1 cellular context compared by ENCODE assay signal in the genomic region with DNA sequence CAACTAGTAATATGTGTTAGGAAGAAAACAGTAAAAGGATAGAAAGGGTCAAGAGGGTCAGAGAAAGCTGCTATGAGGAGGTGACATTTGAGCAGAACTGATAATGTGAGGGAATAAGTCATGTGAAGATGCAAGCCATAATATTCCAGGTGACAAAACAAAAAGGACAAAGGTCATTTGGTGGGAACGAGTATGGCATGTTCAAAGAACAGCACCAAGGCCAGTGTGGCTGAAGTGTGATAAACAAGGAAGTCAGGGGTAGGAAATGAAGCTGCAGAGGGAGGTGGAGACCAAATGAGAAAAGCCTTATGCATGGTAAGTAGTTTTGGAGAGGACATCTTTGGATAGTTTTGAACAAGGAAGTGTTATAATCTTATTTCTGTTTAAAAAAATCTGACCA.
TF ChIP-seq lines count a peak whose summit lies in the region.

No MANE protein-coding gene starts in this region.

TF ChIP-seq in HepG2, 621 proteins besides CTCF, POLR2A, EP300 and RAD21 (continued from another document and continues in another):
- TF ChIP-seq, protein P1, sequence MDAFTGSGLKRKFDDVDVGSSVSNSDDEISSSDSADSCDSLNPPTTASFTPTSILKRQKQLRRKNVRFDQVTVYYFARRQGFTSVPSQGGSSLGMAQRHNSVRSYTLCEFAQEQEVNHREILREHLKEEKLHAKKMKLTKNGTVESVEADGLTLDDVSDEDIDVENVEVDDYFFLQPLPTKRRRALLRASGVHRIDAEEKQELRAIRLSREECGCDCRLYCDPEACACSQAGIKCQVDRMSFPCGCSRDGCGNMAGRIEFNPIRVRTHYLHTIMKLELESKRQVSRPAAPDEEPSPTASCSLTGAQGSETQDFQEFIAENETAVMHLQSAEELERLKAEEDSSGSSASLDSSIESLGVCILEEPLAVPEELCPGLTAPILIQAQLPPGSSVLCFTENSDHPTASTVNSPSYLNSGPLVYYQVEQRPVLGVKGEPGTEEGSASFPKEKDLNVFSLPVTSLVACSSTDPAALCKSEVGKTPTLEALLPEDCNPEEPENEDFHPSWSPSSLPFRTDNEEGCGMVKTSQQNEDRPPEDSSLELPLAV (CRISPR knock-in tag; conservative IDR thresholded peaks at IDR 0.05; ENCODE audit: low read depth): no peak
- TF ChIP-seq YEATS4 (CRISPR knock-in tag; IDR thresholded peaks at IDR 0.05; ENCODE audit: borderline replicate concordance) (peak; percentile 28; the same call in 1 of the 2 replicates), NCOA2 (CRISPR knock-in tag; IDR thresholded peaks at IDR 0.05) (peak; percentile 82), KLF6 (CRISPR knock-in tag; IDR thresholded peaks at IDR 0.05) (no peak), ZNF441 (CRISPR knock-in tag; IDR thresholded peaks at IDR 0.05; ENCODE audit: borderline replicate concordance) (peak; percentile 44; the same call in 1 of the 2 replicates), RXRB (CRISPR knock-in tag; IDR thresholded peaks at IDR 0.05; ENCODE audit: borderline replicate concordance) (peak; percentile 87), ERF (CRISPR knock-in tag; IDR thresholded peaks at IDR 0.05) (peak; percentile 73; the same call in 1 of the 2 replicates), FOXK2 (IDR thresholded peaks at IDR 0.05) (peak; percentile 90), SMAD9 (CRISPR knock-in tag; IDR thresholded peaks at IDR 0.05) (no peak), ARNTL (CRISPR knock-in tag; IDR thresholded peaks at IDR 0.05) (0 out of 2 replicates have a peak, but pooled peaks have one; percentile 49), ZMYM4 (CRISPR knock-in tag; IDR thresholded peaks at IDR 0.05) (peak; percentile 88), LCORL (IDR thresholded peaks at IDR 0.05) (no peak), LCORL (CRISPR knock-in tag; IDR thresholded peaks at IDR 0.05) (peak; percentile 43; the same call in 1 of the 2 replicates), DPF2 (CRISPR knock-in tag; IDR thresholded peaks at IDR 0.05; ENCODE audit: borderline replicate concordance, low read depth) (peak; percentile 79; the same call in 1 of the 2 replicates), ZNF12 (CRISPR knock-in tag; IDR thresholded peaks at IDR 0.05) (peak; percentile 87), ZNF432 (CRISPR knock-in tag; IDR thresholded peaks at IDR 0.05; ENCODE audit: borderline replicate concordance) (no peak), IRF2 (CRISPR knock-in tag; IDR thresholded peaks at IDR 0.05) (peak; percentile 89), GATAD1 (CRISPR knock-in tag; IDR thresholded peaks at IDR 0.05) (peak; percentile 69; the same call in 1 of the 2 replicates), ZNF331 (CRISPR knock-in tag; IDR thresholded peaks at IDR 0.05) (peak; percentile 67; the same call in 1 of the 2 replicates), SOX5 (CRISPR knock-in tag; IDR thresholded peaks at IDR 0.05; ENCODE audit: borderline replicate concordance) (peak; percentile 91), NR2F2 (IDR thresholded peaks at IDR 0.05; ENCODE audit: borderline replicate concordance, low read depth) (peak; percentile 41; the same call in 1 of the 2 replicates), BORCS8-MEF2B (CRISPR knock-in tag; IDR thresholded peaks at IDR 0.05) (no peak), ASH2L (IDR thresholded peaks at IDR 0.05; ENCODE audit: insufficient read length, low read depth, low read length) (peak; percentile 60), ZNF747 (CRISPR knock-in tag; IDR thresholded peaks at IDR 0.05; ENCODE audit: borderline replicate concordance) (no peak), ELF1 (CRISPR knock-in tag; IDR thresholded peaks at IDR 0.05) (peak; percentile 92), FOXP1 (IDR thresholded peaks at IDR 0.05) (peak; percentile 48; the same call in 1 of the 2 replicates), FOXP1 (CRISPR knock-in tag; IDR thresholded peaks at IDR 0.05) (peak; percentile 87), MEIS2 (CRISPR knock-in tag; IDR thresholded peaks at IDR 0.05) (no peak), ZNF605 (CRISPR knock-in tag; IDR thresholded peaks at IDR 0.05) (no peak), ZBTB21 (CRISPR knock-in tag; IDR thresholded peaks at IDR 0.05) (0 out of 2 replicates have a peak, but pooled peaks have one; percentile 27), KDM6A (CRISPR knock-in tag; IDR thresholded peaks at IDR 0.05; ENCODE audit: low read depth) (peak; percentile 78), FLYWCH1 (CRISPR knock-in tag; IDR thresholded peaks at IDR 0.05) (no peak), ZFX (CRISPR knock-in tag; IDR thresholded peaks at IDR 0.05; ENCODE audit: low read depth) (peak; percentile 18; the same call in 1 of the 2 replicates), PPARG (CRISPR knock-in tag; conservative IDR thresholded peaks at IDR 0.05) (peak; percentile 84), RARA (CRISPR knock-in tag; IDR thresholded peaks at IDR 0.05) (peak; percentile 88)
- TF ChIP-seq, protein P2, sequence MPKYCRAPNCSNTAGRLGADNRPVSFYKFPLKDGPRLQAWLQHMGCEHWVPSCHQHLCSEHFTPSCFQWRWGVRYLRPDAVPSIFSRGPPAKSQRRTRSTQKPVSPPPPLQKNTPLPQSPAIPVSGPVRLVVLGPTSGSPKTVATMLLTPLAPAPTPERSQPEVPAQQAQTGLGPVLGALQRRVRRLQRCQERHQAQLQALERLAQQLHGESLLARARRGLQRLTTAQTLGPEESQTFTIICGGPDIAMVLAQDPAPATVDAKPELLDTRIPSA (CRISPR knock-in tag; IDR thresholded peaks at IDR 0.05; ENCODE audit: borderline replicate concordance): no peak
- TF ChIP-seq, protein P3, sequence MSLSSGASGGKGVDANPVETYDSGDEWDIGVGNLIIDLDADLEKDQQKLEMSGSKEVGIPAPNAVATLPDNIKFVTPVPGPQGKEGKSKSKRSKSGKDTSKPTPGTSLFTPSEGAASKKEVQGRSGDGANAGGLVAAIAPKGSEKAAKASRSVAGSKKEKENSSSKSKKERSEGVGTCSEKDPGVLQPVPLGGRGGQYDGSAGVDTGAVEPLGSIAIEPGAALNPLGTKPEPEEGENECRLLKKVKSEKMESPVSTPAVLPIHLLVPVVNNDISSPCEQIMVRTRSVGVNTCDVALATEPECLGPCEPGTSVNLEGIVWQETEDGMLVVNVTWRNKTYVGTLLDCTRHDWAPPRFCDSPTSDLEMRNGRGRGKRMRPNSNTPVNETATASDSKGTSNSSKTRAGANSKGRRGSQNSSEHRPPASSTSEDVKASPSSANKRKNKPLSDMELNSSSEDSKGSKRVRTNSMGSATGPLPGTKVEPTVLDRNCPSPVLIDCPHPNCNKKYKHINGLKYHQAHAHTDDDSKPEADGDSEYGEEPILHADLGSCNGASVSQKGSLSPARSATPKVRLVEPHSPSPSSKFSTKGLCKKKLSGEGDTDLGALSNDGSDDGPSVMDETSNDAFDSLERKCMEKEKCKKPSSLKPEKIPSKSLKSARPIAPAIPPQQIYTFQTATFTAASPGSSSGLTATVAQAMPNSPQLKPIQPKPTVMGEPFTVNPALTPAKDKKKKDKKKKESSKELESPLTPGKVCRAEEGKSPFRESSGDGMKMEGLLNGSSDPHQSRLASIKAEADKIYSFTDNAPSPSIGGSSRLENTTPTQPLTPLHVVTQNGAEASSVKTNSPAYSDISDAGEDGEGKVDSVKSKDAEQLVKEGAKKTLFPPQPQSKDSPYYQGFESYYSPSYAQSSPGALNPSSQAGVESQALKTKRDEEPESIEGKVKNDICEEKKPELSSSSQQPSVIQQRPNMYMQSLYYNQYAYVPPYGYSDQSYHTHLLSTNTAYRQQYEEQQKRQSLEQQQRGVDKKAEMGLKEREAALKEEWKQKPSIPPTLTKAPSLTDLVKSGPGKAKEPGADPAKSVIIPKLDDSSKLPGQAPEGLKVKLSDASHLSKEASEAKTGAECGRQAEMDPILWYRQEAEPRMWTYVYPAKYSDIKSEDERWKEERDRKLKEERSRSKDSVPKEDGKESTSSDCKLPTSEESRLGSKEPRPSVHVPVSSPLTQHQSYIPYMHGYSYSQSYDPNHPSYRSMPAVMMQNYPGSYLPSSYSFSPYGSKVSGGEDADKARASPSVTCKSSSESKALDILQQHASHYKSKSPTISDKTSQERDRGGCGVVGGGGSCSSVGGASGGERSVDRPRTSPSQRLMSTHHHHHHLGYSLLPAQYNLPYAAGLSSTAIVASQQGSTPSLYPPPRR (CRISPR knock-in tag; IDR thresholded peaks at IDR 0.05; ENCODE audit: borderline replicate concordance): peak; percentile 82
- TF ChIP-seq, protein P4, sequence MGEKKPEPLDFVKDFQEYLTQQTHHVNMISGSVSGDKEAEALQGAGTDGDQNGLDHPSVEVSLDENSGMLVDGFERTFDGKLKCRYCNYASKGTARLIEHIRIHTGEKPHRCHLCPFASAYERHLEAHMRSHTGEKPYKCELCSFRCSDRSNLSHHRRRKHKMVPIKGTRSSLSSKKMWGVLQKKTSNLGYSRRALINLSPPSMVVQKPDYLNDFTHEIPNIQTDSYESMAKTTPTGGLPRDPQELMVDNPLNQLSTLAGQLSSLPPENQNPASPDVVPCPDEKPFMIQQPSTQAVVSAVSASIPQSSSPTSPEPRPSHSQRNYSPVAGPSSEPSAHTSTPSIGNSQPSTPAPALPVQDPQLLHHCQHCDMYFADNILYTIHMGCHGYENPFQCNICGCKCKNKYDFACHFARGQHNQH (CRISPR knock-in tag; IDR thresholded peaks at IDR 0.05): peak; percentile 60; the same call in 1 of the 2 replicates
- TF ChIP-seq, protein P5, sequence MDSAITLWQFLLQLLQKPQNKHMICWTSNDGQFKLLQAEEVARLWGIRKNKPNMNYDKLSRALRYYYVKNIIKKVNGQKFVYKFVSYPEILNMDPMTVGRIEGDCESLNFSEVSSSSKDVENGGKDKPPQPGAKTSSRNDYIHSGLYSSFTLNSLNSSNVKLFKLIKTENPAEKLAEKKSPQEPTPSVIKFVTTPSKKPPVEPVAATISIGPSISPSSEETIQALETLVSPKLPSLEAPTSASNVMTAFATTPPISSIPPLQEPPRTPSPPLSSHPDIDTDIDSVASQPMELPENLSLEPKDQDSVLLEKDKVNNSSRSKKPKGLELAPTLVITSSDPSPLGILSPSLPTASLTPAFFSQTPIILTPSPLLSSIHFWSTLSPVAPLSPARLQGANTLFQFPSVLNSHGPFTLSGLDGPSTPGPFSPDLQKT (CRISPR knock-in tag; IDR thresholded peaks at IDR 0.05; ENCODE audit: borderline replicate concordance): no peak
- TF ChIP-seq, protein P6, sequence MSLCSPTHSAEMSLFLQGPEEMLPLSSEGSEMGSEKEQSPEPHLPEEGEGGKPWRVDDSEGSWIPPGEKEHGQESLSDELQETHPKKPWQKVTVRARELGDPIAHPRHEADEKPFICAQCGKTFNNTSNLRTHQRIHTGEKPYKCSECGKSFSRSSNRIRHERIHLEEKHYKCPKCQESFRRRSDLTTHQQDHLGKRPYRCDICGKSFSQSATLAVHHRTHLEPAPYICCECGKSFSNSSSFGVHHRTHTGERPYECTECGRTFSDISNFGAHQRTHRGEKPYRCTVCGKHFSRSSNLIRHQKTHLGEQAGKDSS (CRISPR knock-in tag; IDR thresholded peaks at IDR 0.05; ENCODE audit: borderline replicate concordance, low read depth): peak; percentile 63; the same call in 1 of the 2 replicates
- TF ChIP-seq, protein P7, sequence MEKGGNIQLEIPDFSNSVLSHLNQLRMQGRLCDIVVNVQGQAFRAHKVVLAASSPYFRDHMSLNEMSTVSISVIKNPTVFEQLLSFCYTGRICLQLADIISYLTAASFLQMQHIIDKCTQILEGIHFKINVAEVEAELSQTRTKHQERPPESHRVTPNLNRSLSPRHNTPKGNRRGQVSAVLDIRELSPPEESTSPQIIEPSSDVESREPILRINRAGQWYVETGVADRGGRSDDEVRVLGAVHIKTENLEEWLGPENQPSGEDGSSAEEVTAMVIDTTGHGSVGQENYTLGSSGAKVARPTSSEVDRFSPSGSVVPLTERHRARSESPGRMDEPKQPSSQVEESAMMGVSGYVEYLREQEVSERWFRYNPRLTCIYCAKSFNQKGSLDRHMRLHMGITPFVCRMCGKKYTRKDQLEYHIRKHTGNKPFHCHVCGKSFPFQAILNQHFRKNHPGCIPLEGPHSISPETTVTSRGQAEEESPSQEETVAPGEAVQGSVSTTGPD (CRISPR knock-in tag; IDR thresholded peaks at IDR 0.05): 0 out of 2 replicates have a peak, but pooled peaks have one; percentile 41
- TF ChIP-seq, protein P8, sequence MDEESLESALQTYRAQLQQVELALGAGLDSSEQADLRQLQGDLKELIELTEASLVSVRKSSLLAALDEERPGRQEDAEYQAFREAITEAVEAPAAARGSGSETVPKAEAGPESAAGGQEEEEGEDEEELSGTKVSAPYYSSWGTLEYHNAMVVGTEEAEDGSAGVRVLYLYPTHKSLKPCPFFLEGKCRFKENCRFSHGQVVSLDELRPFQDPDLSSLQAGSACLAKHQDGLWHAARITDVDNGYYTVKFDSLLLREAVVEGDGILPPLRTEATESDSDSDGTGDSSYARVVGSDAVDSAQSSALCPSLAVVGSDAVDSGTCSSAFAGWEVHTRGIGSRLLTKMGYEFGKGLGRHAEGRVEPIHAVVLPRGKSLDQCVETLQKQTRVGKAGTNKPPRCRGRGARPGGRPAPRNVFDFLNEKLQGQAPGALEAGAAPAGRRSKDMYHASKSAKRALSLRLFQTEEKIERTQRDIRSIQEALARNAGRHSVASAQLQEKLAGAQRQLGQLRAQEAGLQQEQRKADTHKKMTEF (CRISPR knock-in tag; IDR thresholded peaks at IDR 0.05): peak; percentile 73
- TF ChIP-seq, protein P9, sequence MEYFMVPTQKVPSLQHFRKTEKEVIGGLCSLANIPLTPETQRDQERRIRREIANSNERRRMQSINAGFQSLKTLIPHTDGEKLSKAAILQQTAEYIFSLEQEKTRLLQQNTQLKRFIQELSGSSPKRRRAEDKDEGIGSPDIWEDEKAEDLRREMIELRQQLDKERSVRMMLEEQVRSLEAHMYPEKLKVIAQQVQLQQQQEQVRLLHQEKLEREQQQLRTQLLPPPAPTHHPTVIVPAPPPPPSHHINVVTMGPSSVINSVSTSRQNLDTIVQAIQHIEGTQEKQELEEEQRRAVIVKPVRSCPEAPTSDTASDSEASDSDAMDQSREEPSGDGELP (IDR thresholded peaks at IDR 0.05; ENCODE audit: borderline replicate concordance, low read depth): peak; percentile 71; the same call in 1 of the 2 replicates
- TF ChIP-seq, protein P10, sequence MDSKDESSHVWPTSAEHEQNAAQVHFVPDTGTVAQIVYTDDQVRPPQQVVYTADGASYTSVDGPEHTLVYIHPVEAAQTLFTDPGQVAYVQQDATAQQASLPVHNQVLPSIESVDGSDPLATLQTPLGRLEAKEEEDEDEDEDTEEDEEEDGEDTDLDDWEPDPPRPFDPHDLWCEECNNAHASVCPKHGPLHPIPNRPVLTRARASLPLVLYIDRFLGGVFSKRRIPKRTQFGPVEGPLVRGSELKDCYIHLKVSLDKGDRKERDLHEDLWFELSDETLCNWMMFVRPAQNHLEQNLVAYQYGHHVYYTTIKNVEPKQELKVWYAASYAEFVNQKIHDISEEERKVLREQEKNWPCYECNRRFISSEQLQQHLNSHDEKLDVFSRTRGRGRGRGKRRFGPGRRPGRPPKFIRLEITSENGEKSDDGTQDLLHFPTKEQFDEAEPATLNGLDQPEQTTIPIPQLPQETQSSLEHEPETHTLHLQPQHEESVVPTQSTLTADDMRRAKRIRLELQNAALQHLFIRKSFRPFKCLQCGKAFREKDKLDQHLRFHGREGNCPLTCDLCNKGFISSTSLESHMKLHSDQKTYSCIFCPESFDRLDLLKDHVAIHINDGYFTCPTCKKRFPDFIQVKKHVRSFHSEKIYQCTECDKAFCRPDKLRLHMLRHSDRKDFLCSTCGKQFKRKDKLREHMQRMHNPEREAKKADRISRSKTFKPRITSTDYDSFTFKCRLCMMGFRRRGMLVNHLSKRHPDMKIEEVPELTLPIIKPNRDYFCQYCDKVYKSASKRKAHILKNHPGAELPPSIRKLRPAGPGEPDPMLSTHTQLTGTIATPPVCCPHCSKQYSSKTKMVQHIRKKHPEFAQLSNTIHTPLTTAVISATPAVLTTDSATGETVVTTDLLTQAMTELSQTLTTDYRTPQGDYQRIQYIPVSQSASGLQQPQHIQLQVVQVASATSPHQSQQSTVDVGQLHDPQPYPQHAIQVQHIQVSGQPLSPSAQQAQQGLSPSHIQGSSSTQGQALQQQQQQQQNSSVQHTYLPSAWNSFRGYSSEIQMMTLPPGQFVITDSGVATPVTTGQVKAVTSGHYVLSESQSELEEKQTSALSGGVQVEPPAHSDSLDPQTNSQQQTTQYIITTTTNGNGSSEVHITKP (CRISPR knock-in tag; IDR thresholded peaks at IDR 0.05; ENCODE audit: low read depth): peak; percentile 78; the same call in 1 of the 2 replicates
